1 cellular context compared by ENCODE assay signal in genomic region chr9:124853605-124854143, GRCh38.
TF ChIP-seq lines count a peak whose summit lies in the region.

No MANE protein-coding gene starts in this region.

TF ChIP-seq in endothelial cell of umbilical vein, 7 proteins besides CTCF, POLR2A, EP300 and RAD21 (continued from another document):
- TF ChIP-seq FOS (IDR thresholded peaks at IDR 0.05; ENCODE audit: borderline replicate concordance, insufficient read depth, low read length) (no peak), POLR2AphosphoS5 (IDR thresholded peaks at IDR 0.05; ENCODE audit: insufficient read depth, low read depth, low read length) (no peak), MYC (IDR thresholded peaks at IDR 0.05; ENCODE audit: low read depth, low read length) (no peak), EZH2 (IDR thresholded peaks at IDR 0.05; ENCODE audit: borderline replicate concordance, low read depth, low read length, severe bottlenecking) (no peak)
